ENCODE assay signal across 12 cellular contexts in genomic region chr7:1593091-1593866, GRCh38. TPM values are rescaled to one million over a fixed set of nuclear protein-coding genes. Genes with fewer than 3 reads are reported as not detected.
DNase-seq lines count a peak whose midpoint lies in the region; ATAC-seq and TF ChIP-seq lines count a peak whose summit lies in the region.
"Had no signal": no experiment of that assay in that cellular context is flagged by ENCODE, and none has a peak within 500 bp of the region (broad histone marks: within the 10 kb centered on the region; RNA-seq: fewer than 3 reads in every experiment).

No MANE protein-coding gene starts in this region.

- no peak overlapping the region for H2BK15ac ChIP-seq in H9 (ENCODE audit: low read depth, low read length)

- H3T11ph ChIP-seq in H9 (ENCODE audit: low read length): no peak overlapping the region

- no peak overlapping the region for H3K23ac ChIP-seq in H9 (ENCODE audit: insufficient read length, low read depth, low read length)

- H3K9me3 Mint-ChIP-seq in Caco-2 (ENCODE audit: unreplicated experiment) (peaks cover 3% of the 10 kb centered on the region), H9 (peaks cover 5 to 7% of the 10 kb centered on the region in 2 experiments; a peak in 3 of 5 replicates), memory B cell (peaks cover 5% of the 10 kb centered on the region)
- peaks cover 6% of the 10 kb centered on the region for H3K9me3 Mint-ChIP-seq in activated CD8-positive, alpha-beta T cell treated with anti-CD3 and anti-CD28 coated beads for 36 hours
- H3K9me3 Mint-ChIP-seq in activated T-helper 1 cell treated with anti-CD3 and anti-CD28 coated beads, Interleukin-12 subunit alpha, Interleukin-12 subunit beta, Interleukin-2, Interleukin-4 antibody, amounts not matched to agents 30 ng/mL and 10 ng/mL and 1 ng/mL, durations not matched to agents 14 hours and 24 hours and 36 hours: peaks cover 10% of the 10 kb centered on the region

- no peak overlapping the region for H3K56ac ChIP-seq in H9 (ENCODE audit: insufficient read length, low read depth, low read length)

- WGBS in H9 (ENCODE audit: extremely low coverage, insufficient read length, low lambda C conversion rate): no CpG with 5 or more reads among the region's 19 CpGs

- no peak overlapping the region for H3K4ac ChIP-seq in H9 (ENCODE audit: low read depth, low read length)

- peak; percentile 48 for ATAC-seq in activated CD8-positive, alpha-beta T cell treated with anti-CD3 and anti-CD28 coated beads for 36 hours
- peak; percentile 28 for ATAC-seq in memory B cell (ENCODE audit: low read depth)
- ATAC-seq: gastroesophageal sphincter had no signal

- no peak overlapping the region for H4K91ac ChIP-seq in H9 (ENCODE audit: insufficient read length, low read depth, low read length)

- H3K4me1 Mint-ChIP-seq in Caco-2 (ENCODE audit: low read depth, unreplicated experiment): no peaks in the 10 kb centered on the region
- H3K4me1 Mint-ChIP-seq in H9: peaks cover 11 to 14% of the 10 kb centered on the region in 2 experiments
- H3K4me1 Mint-ChIP-seq in activated CD8-positive, alpha-beta T cell treated with anti-CD3 and anti-CD28 coated beads for 36 hours (ENCODE audit: low read depth): peaks cover 26% of the 10 kb centered on the region
- H3K4me1 Mint-ChIP-seq in memory B cell: peaks cover 26% of the 10 kb centered on the region
- peaks cover 14% of the 10 kb centered on the region for H3K4me1 Mint-ChIP-seq in activated T-helper 1 cell treated with anti-CD3 and anti-CD28 coated beads, Interleukin-12 subunit alpha, Interleukin-12 subunit beta, Interleukin-2, Interleukin-4 antibody, amounts not matched to agents 30 ng/mL and 10 ng/mL and 1 ng/mL, durations not matched to agents 14 hours and 24 hours and 36 hours (ENCODE audit: low read depth)

- H3K4me3 Mint-ChIP-seq in Caco-2 (ENCODE audit: unreplicated experiment) (no peak overlapping the region), H9 (no peak overlapping the region), memory B cell (no peak overlapping the region)
- H3K4me3 Mint-ChIP-seq in activated CD8-positive, alpha-beta T cell treated with anti-CD3 and anti-CD28 coated beads for 36 hours: peak overlapping the region; percentile 4
- no peak overlapping the region for H3K4me3 Mint-ChIP-seq in activated T-helper 1 cell treated with anti-CD3 and anti-CD28 coated beads, Interleukin-12 subunit alpha, Interleukin-12 subunit beta, Interleukin-2, Interleukin-4 antibody, amounts not matched to agents 30 ng/mL and 10 ng/mL and 1 ng/mL, durations not matched to agents 14 hours and 24 hours and 36 hours

- no peak overlapping the region for H3K18ac ChIP-seq in H9 (ENCODE audit: insufficient read length, low read depth, low read length)

- peak in 1 of 2 experiments; percentile 46 for DNase-seq in Caco-2
- peak; percentile 52 for DNase-seq in H9
- DNase-seq in activated CD8-positive, alpha-beta T cell treated with anti-CD3 and anti-CD28 coated beads for 36 hours: peak; percentile 54
- DNase-seq in memory B cell (ENCODE audit: low spot score in 2 of 2): no peak
- DNase-seq in ecto neural progenitor cell (ENCODE audit: low spot score): no peak
- DNase-seq in T1000 (lab: John Stamatoyannopoulos, UW): no peak
- no peak for DNase-seq in SW480 (ENCODE audit: low spot score)
- no peak for DNase-seq in activated T-helper 1 cell treated with anti-CD3 and anti-CD28 coated beads, Interleukin-12 subunit alpha, Interleukin-12 subunit beta, Interleukin-2, Interleukin-4 antibody, amounts not matched to agents 30 ng/mL and 10 ng/mL and 1 ng/mL, durations not matched to agents 14 hours and 24 hours and 36 hours (ENCODE audit: low spot score)
- DNase-seq: activated effector memory CD4-positive, alpha-beta T cell treated with anti-CD3 and anti-CD28 coated beads, Interleukin-2, amount 50 U/mL, for 16 hours; NK-92 treated with Interleukin-12 subunit alpha and Interleukin-12 subunit beta, amount 100 ng/mL, for 24 hours; nucleus accumbens had no signal

- intact Hi-C loops in Caco-2 (cut with micrococcal nuclease; ENCODE audit: unreplicated experiment): no loop called here
- intact Hi-C loops in activated CD8-positive, alpha-beta T cell treated with anti-CD3 and anti-CD28 coated beads for 36 hours (cut with micrococcal nuclease): no loop called here
- intact Hi-C loops in activated T-helper 1 cell treated with anti-CD3 and anti-CD28 coated beads, Interleukin-12 subunit alpha, Interleukin-12 subunit beta, Interleukin-2, Interleukin-4 antibody, amounts not matched to agents 30 ng/mL and 10 ng/mL and 1 ng/mL, durations not matched to agents 14 hours and 24 hours and 36 hours (cut with micrococcal nuclease): no loop called here

- H3K9ac ChIP-seq in H9 (ENCODE audit: extremely low read depth, insufficient read length, low read length): no peak overlapping the region

- H3K4me1 ChIP-seq in Caco-2: no peaks in the 10 kb centered on the region
- H3K4me1 ChIP-seq in H9 (ENCODE audit: insufficient read depth, low read length): no peaks in the 10 kb centered on the region
- H3K4me1 ChIP-seq: gastroesophageal sphincter had no signal

- no peaks in the 10 kb centered on the region for H4K20me1 ChIP-seq in H9 (ENCODE audit: control insufficient read depth, insufficient read depth, insufficient read length)

- no peak overlapping the region for H3K4me3 ChIP-seq in Caco-2 (ENCODE audit: low read depth, low read length)
- H3K4me3 ChIP-seq: gastroesophageal sphincter had no signal

- CTCF ChIA-PET in Caco-2 (lab: Charles Lee): no interaction called here
- CTCF ChIA-PET in activated CD8-positive, alpha-beta T cell treated with anti-CD3 and anti-CD28 coated beads for 36 hours (lab: Charles Lee): interaction anchor here (1.1 to 2.1 kb wide), 2 partner anchors 12 to 14 kb away, joined by 4 to 10 read pairs; no protein-coding TSS in a partner anchor

- no peak overlapping the region for H2AFZ ChIP-seq in H9 (ENCODE audit: low read length)

- no peak overlapping the region for H2AK5ac ChIP-seq in H9 (ENCODE audit: insufficient read length, low read length)

- H3K27me3 ChIP-seq in Caco-2 (replicated peaks; ENCODE audit: control insufficient read depth, insufficient read depth, low read length) (no peaks in the 10 kb centered on the region), H9 (ENCODE audit: insufficient read depth, low read length) (no peaks in the 10 kb centered on the region)

- H3K4me2 ChIP-seq in H9 (ENCODE audit: insufficient read depth, insufficient read length, low read length): no peak overlapping the region

- peaks cover 30% of the 10 kb centered on the region for H3K27me3 Mint-ChIP-seq in Caco-2 (ENCODE audit: insufficient read depth, unreplicated experiment)
- peaks cover 22% of the 10 kb centered on the region for H3K27me3 Mint-ChIP-seq in H9 (ENCODE audit: low read depth)
- peaks cover 30% of the 10 kb centered on the region for H3K27me3 Mint-ChIP-seq in activated CD8-positive, alpha-beta T cell treated with anti-CD3 and anti-CD28 coated beads for 36 hours
- peaks cover 39% of the 10 kb centered on the region for H3K27me3 Mint-ChIP-seq in memory B cell
- H3K27me3 Mint-ChIP-seq in activated T-helper 1 cell treated with anti-CD3 and anti-CD28 coated beads, Interleukin-12 subunit alpha, Interleukin-12 subunit beta, Interleukin-2, Interleukin-4 antibody, amounts not matched to agents 30 ng/mL and 10 ng/mL and 1 ng/mL, durations not matched to agents 14 hours and 24 hours and 36 hours (ENCODE audit: insufficient read depth): peaks cover 20% of the 10 kb centered on the region

- no peak overlapping the region for H2BK5ac ChIP-seq in H9 (ENCODE audit: insufficient read length, low read length)

- H4K8ac ChIP-seq in H9 (replicated peaks; ENCODE audit: insufficient read length, low read depth, low read length): no peak overlapping the region

- H2BK20ac ChIP-seq in H9 (ENCODE audit: low read depth, low read length, poor library complexity, severe bottlenecking): no peak overlapping the region

- no peaks in the 10 kb centered on the region for H3K36me3 ChIP-seq in Caco-2 (ENCODE audit: control insufficient read depth, insufficient read depth, low read length)
- H3K36me3 ChIP-seq: gastroesophageal sphincter had no signal

- H3K14ac ChIP-seq in H9 (ENCODE audit: insufficient read depth, low read length): no peak overlapping the region

- H3K27ac Mint-ChIP-seq in Caco-2 (ENCODE audit: unreplicated experiment): no peak overlapping the region
- H3K27ac Mint-ChIP-seq in H9: no peak overlapping the region
- H3K27ac Mint-ChIP-seq in activated CD8-positive, alpha-beta T cell treated with anti-CD3 and anti-CD28 coated beads for 36 hours: no peak overlapping the region
- no peak overlapping the region for H3K27ac Mint-ChIP-seq in memory B cell
- H3K27ac Mint-ChIP-seq in activated T-helper 1 cell treated with anti-CD3 and anti-CD28 coated beads, Interleukin-12 subunit alpha, Interleukin-12 subunit beta, Interleukin-2, Interleukin-4 antibody, amounts not matched to agents 30 ng/mL and 10 ng/mL and 1 ng/mL, durations not matched to agents 14 hours and 24 hours and 36 hours: no peak overlapping the region

- H3K79me2 ChIP-seq in H9 (ENCODE audit: insufficient read depth, low read length): no peaks in the 10 kb centered on the region

- no peak overlapping the region for H4K5ac ChIP-seq in H9 (ENCODE audit: insufficient read length, low read depth, low read length)

- no peaks in the 10 kb centered on the region for H3K79me1 ChIP-seq in H9 (ENCODE audit: insufficient read depth, low read depth, low read length, poor library complexity, severe bottlenecking)

- no peaks in the 10 kb centered on the region for H3K23me2 ChIP-seq in H9 (ENCODE audit: insufficient read length, low read depth, low read length, poor library complexity, severe bottlenecking)

- H3K36me3 Mint-ChIP-seq in Caco-2 (ENCODE audit: insufficient read depth, unreplicated experiment) (no peaks in the 10 kb centered on the region), H9 (ENCODE audit: insufficient read depth in 1 of 3, low read depth in 3 of 3) (peaks cover under 1 to 12% (median 2%) of the 10 kb centered on the region in 3 experiments; a peak in 6 of 7 replicates), memory B cell (no peaks in the 10 kb centered on the region)
- peaks cover 5% of the 10 kb centered on the region for H3K36me3 Mint-ChIP-seq in activated CD8-positive, alpha-beta T cell treated with anti-CD3 and anti-CD28 coated beads for 36 hours (ENCODE audit: low read depth)
- peaks cover 1% of the 10 kb centered on the region for H3K36me3 Mint-ChIP-seq in activated T-helper 1 cell treated with anti-CD3 and anti-CD28 coated beads, Interleukin-12 subunit alpha, Interleukin-12 subunit beta, Interleukin-2, Interleukin-4 antibody, amounts not matched to agents 30 ng/mL and 10 ng/mL and 1 ng/mL, durations not matched to agents 14 hours and 24 hours and 36 hours (ENCODE audit: low read depth)

- H3K27ac ChIP-seq in H9 (ENCODE audit: insufficient read length, low read depth, low read length): no peak overlapping the region
- H3K27ac ChIP-seq: gastroesophageal sphincter had no signal

- no peak overlapping the region for H2BK120ac ChIP-seq in H9 (ENCODE audit: low read depth, low read length, poor library complexity, severe bottlenecking)

- BruUV-seq in Caco-2 (replicated peaks; lab: Mats Ljungman, UMichigan): no TSS peak

- TF ChIP-seq CTCF in Caco-2 (IDR thresholded peaks at IDR 0.05; ENCODE audit: insufficient read depth in 1 of 2, low read depth in 1 of 2, low read length in 1 of 2, severe bottlenecking in 1 of 2, unreplicated experiment in 1 of 2) (peak; percentile 50 to 62), H9 (conservative IDR thresholded peaks at IDR 0.05) (peak; percentile 41; the same call in 1 of the 3 replicates)
- peak; percentile 43 for TF ChIP-seq CTCF in activated CD8-positive, alpha-beta T cell treated with anti-CD3 and anti-CD28 coated beads for 36 hours (IDR thresholded peaks at IDR 0.05)

- POLR2A ChIA-PET in Caco-2 (lab: Charles Lee): no interaction called here
- POLR2A ChIA-PET in activated CD8-positive, alpha-beta T cell treated with anti-CD3 and anti-CD28 coated beads for 36 hours (lab: Charles Lee): interaction anchor here (0.7 to 1.2 kb wide), 2 partner anchors 9 to 444 kb away, joined by 3 read pairs; no protein-coding TSS in a partner anchor

- H2BK12ac ChIP-seq in H9 (ENCODE audit: insufficient read length, low read depth, low read length): no peak overlapping the region

- H3K9me3 ChIP-seq in Caco-2: peaks cover 8% of the 10 kb centered on the region
- no peaks in the 10 kb centered on the region for H3K9me3 ChIP-seq in H9 (ENCODE audit: control insufficient read depth, low read depth, low read length)

RNA-seq across cellular contexts. Expression of gene PSMG3, which starts 23.4 kb away (rescaled TPM):
- total RNA-seq in Caco-2 (2022): 35.1 and 38.1 TPM in 2 replicates
- 63.0 and 71.1 TPM in 2 replicates for total RNA-seq in H9 (2021)
- total RNA-seq in activated CD8-positive, alpha-beta T cell treated with anti-CD3 and anti-CD28 coated beads for 36 hours: 10 to 100 TPM; 38.9 to 41.5 TPM
- 55.7 and 56.0 TPM in 2 replicates for total RNA-seq in activated T-helper 1 cell treated with anti-CD3 and anti-CD28 coated beads, Interleukin-12 subunit alpha, Interleukin-12 subunit beta, Interleukin-2, Interleukin-4 antibody, amounts not matched to agents 30 ng/mL and 10 ng/mL and 1 ng/mL, durations not matched to agents 14 hours and 24 hours and 36 hours

RNA-seq across cellular contexts. Expression of gene TMEM184A, which starts 37.3 kb away (rescaled TPM):
- total RNA-seq in Caco-2 (2022): 16.5 and 22.0 TPM in 2 replicates
- 1.3 and 1.5 TPM in 2 replicates for total RNA-seq in H9 (2021)
- total RNA-seq in activated CD8-positive, alpha-beta T cell treated with anti-CD3 and anti-CD28 coated beads for 36 hours: not detected
- total RNA-seq in activated T-helper 1 cell treated with anti-CD3 and anti-CD28 coated beads, Interleukin-12 subunit alpha, Interleukin-12 subunit beta, Interleukin-2, Interleukin-4 antibody, amounts not matched to agents 30 ng/mL and 10 ng/mL and 1 ng/mL, durations not matched to agents 14 hours and 24 hours and 36 hours: 0.03 TPM in 1 of 2 replicates, not detected in the other

Comparison
In these comparisons a context has a peak if more than half of its experiments do, and no peak if none do; other contexts are left out.
1. DNase-seq: peak in H9 (single experiment) and activated CD8-positive, alpha-beta T cell treated with anti-CD3 and anti-CD28 coated beads for 36 hours (single experiment); none in memory B cell (0 of 2), ecto neural progenitor cell (single experiment), T1000 (single experiment), SW480 (single experiment) and activated T-helper 1 cell treated with anti-CD3 and anti-CD28 coated beads, Interleukin-12 subunit alpha, Interleukin-12 subunit beta, Interleukin-2, Interleukin-4 antibody, amounts not matched to agents 30 ng/mL and 10 ng/mL and 1 ng/mL, durations not matched to agents 14 hours and 24 hours and 36 hours (single experiment).
2. Peak in every context shown above with its lines, with median percentiles within 50 percentile points of each other: CTCF ChIP-seq.